Comparison of ENCODE assay signal across 10 cellular contexts in the genomic region with DNA sequence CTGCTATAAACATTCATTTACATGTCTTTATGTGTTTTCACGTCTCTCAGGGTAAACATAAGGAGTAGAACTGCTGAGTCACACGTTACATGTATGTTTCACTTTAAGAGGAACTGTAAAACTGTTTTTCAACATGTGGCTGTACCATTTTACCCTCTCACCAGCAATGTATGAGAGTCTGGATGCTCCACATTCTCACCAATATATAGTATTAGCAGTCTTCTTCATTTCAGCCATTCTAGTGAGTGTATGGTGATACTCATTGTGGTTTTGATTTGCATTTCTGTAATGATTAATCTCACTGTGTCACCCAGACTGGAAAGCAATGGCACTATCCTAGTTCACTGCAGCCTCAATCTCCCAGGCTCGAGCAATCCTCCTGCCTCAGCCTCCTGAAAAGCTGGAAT. TPM values are rescaled to one million over a fixed set of nuclear protein-coding genes. Genes with fewer than 3 reads are reported as not detected.
A peak's percentile ranks its signal among the peaks of the same experiment; 100 is the strongest.
DNase-seq lines count a peak whose midpoint lies in the region; ATAC-seq, FAIRE-seq and TF ChIP-seq lines count a peak whose summit lies in the region.
"Had no signal": no experiment of that assay in that cellular context is flagged by ENCODE, and none has a peak within 500 bp of the region (broad histone marks: within the 10 kb centered on the region; RNA-seq: fewer than 3 reads in every experiment).

No MANE protein-coding gene starts in this region.

- H3K36me3 ChIP-seq in esophagus squamous epithelium: peaks cover 0 to 76% (median 0%) of the 10 kb centered on the region in 3 donors

- ATAC-seq in GM19455 (IDR thresholded peaks at IDR 0.05; ENCODE audit: unreplicated experiment): peak; percentile 88
- ATAC-seq in HG03066 (IDR thresholded peaks at IDR 0.05; ENCODE audit: low read depth, unreplicated experiment): peak; percentile 97
- ATAC-seq in activated B cell treated with CpG ODN at 0.5 μM for 24 hours (ENCODE audit: low read depth): peak; percentile 90
- no peak for ATAC-seq in SK-N-SH treated with all-trans-retinoic acid at 6 μM for 48 hours

- H3K4me3 ChIP-seq in esophagus squamous epithelium: no peak overlapping the region
- H3K4me3 ChIP-seq: right lobe of liver had no signal

- H3K27me3 ChIP-seq in esophagus squamous epithelium: no peaks in the 10 kb centered on the region
- H3K27me3 ChIP-seq: right lobe of liver had no signal

- DNase-seq in GM12891 (ENCODE audit: insufficient read length, low spot score) (no peak), activated B cell treated with CpG ODN at 0.5 μM for 24 hours (no peak), NOMO-1 treated with DMSO at 0.1 percent for 48 hours (lab: John Stamatoyannopoulos, UW; ENCODE audit: unreplicated experiment) (no peak), esophagus squamous epithelium (lab: John Stamatoyannopoulos, UW) (no peak), DMS 273 treated with DMSO at 0.1 percent for 48 hours (lab: John Stamatoyannopoulos, UW) (no peak)
- DNase-seq: NCI-H1092, right lobe of liver had no signal

- 92 to 94% methylated on average over 3 of the region's 3 CpGs for WGBS in esophagus squamous epithelium, 2 donors

- peak overlapping the region; percentile 12 for H3K27ac Mint-ChIP-seq in activated B cell treated with CpG ODN at 0.5 μM for 24 hours

- H3K9me3 ChIP-seq in esophagus squamous epithelium: no peaks in the 10 kb centered on the region
- H3K9me3 ChIP-seq: right lobe of liver had no signal

- H3K9me3 Mint-ChIP-seq in activated B cell treated with CpG ODN at 0.5 μM for 24 hours: no peaks in the 10 kb centered on the region

- no peaks in the 10 kb centered on the region for H3K27me3 Mint-ChIP-seq in activated B cell treated with CpG ODN at 0.5 μM for 24 hours

- peaks cover 22% of the 10 kb centered on the region for H3K4me1 Mint-ChIP-seq in activated B cell treated with CpG ODN at 0.5 μM for 24 hours

- CTCF ChIA-PET in activated B cell treated with CpG ODN at 0.5 μM for 24 hours (lab: Charles Lee): no interaction called here

- no peak overlapping the region for H3K27ac ChIP-seq in esophagus squamous epithelium
- H3K27ac ChIP-seq: right lobe of liver had no signal

- no peak overlapping the region for H3K4me3 Mint-ChIP-seq in activated B cell treated with CpG ODN at 0.5 μM for 24 hours

- TF ChIP-seq POLR2A in GM12891 (IDR thresholded peaks at IDR 0.05; ENCODE audit: low read depth, low read length) (no peak), esophagus squamous epithelium (IDR thresholded peaks at IDR 0.05) (no peak)

- POLR2A ChIA-PET in activated B cell treated with CpG ODN at 0.5 μM for 24 hours (lab: Charles Lee): interaction anchor here (1.0 kb wide), 1 partner anchor 16 kb away, joined by 3 read pairs; no protein-coding TSS in a partner anchor

- peak; percentile 88 for FAIRE-seq in GM12891 (lab: Jason Lieb, UNC)

- H3K4me1 ChIP-seq in esophagus squamous epithelium: peaks cover 0 to 10% (median 0%) of the 10 kb centered on the region in 3 donors
- H3K4me1 ChIP-seq: right lobe of liver had no signal

- H3K36me3 Mint-ChIP-seq in activated B cell treated with CpG ODN at 0.5 μM for 24 hours (ENCODE audit: low read depth): peaks cover 56% of the 10 kb centered on the region

- intact Hi-C loops in activated B cell treated with CpG ODN at 0.5 μM for 24 hours (cut with micrococcal nuclease) (loop anchor here (1.0 to 5.0 kb wide), 4 partner anchors 10 to 78 kb away; partner anchors contain the start of gene PRKCI), esophagus squamous epithelium (cut with DNase I) (no loop called here)

- TF ChIP-seq CTCF in activated B cell treated with CpG ODN at 0.5 μM for 24 hours (IDR thresholded peaks at IDR 0.05): no peak
- no peak for TF ChIP-seq CTCF in esophagus squamous epithelium (IDR thresholded peaks at IDR 0.05)

TF ChIP-seq in GM12891, 5 proteins besides CTCF, POLR2A, EP300 and RAD21:
- TF ChIP-seq SPI1 (IDR thresholded peaks at IDR 0.05; ENCODE audit: low read depth, low read length): peak; percentile 67
- no peak for TF ChIP-seq PAX5 (IDR thresholded peaks at IDR 0.05; ENCODE audit: insufficient read depth, low read length, severe bottlenecking)
- no peak for TF ChIP-seq TAF1 (IDR thresholded peaks at IDR 0.05; ENCODE audit: low read depth, low read length)

TF ChIP-seq in SK-N-SH treated with all-trans-retinoic acid at 6 μM for 48 hours, 23 proteins besides CTCF, POLR2A, EP300 and RAD21:
- no peak for TF ChIP-seq CSDC2 (CRISPR knock-in tag; IDR thresholded peaks at IDR 0.05)
- TF ChIP-seq ZNF565 (CRISPR knock-in tag; conservative IDR thresholded peaks at IDR 0.05; ENCODE audit: low read depth): no peak
- no peak for TF ChIP-seq ZFP3 (CRISPR knock-in tag; IDR thresholded peaks at IDR 0.05)
- no peak for TF ChIP-seq ZNF8 (CRISPR knock-in tag; IDR thresholded peaks at IDR 0.05)
- no peak for TF ChIP-seq SNAI2 (CRISPR knock-in tag; IDR thresholded peaks at IDR 0.05)
- no peak for TF ChIP-seq ISL1 (CRISPR knock-in tag; IDR thresholded peaks at IDR 0.05)
- no peak for TF ChIP-seq RARB (CRISPR knock-in tag; IDR thresholded peaks at IDR 0.05)
- TF ChIP-seq ZNF70 (CRISPR knock-in tag; IDR thresholded peaks at IDR 0.05): no peak
- TF ChIP-seq GLIS3 (CRISPR knock-in tag; IDR thresholded peaks at IDR 0.05): no peak
- TF ChIP-seq CREB5 (CRISPR knock-in tag; IDR thresholded peaks at IDR 0.05; ENCODE audit: low read depth): no peak
- no peak for TF ChIP-seq ESRRG (CRISPR knock-in tag; IDR thresholded peaks at IDR 0.05)
- TF ChIP-seq TCF4 (CRISPR knock-in tag; IDR thresholded peaks at IDR 0.05; ENCODE audit: borderline replicate concordance): no peak
- TF ChIP-seq TOX (CRISPR knock-in tag; IDR thresholded peaks at IDR 0.05; ENCODE audit: borderline replicate concordance): no peak
- no peak for TF ChIP-seq ZFP30 (CRISPR knock-in tag; IDR thresholded peaks at IDR 0.05)
- TF ChIP-seq ARNTL (CRISPR knock-in tag; IDR thresholded peaks at IDR 0.05; ENCODE audit: borderline replicate concordance, low read depth): no peak
- TF ChIP-seq ZC3H10 (CRISPR knock-in tag; IDR thresholded peaks at IDR 0.05): no peak
- no peak for TF ChIP-seq BACH2 (CRISPR knock-in tag; IDR thresholded peaks at IDR 0.05; ENCODE audit: borderline replicate concordance)
- TF ChIP-seq PATZ1 (CRISPR knock-in tag; IDR thresholded peaks at IDR 0.05; ENCODE audit: borderline replicate concordance): no peak
- no peak for TF ChIP-seq OSR1 (CRISPR knock-in tag; IDR thresholded peaks at IDR 0.05)
- no peak for TF ChIP-seq CSRNP3 (CRISPR knock-in tag; IDR thresholded peaks at IDR 0.05)

RNA-seq across cellular contexts. Expression of gene PHC3, which starts 37.1 kb away (rescaled TPM):
- polyA plus RNA-seq in GM12891 (2012; ENCODE audit: low read depth, missing spikeins): 24.6 TPM
- 105 TPM in 2 replicates for total RNA-seq in activated B cell treated with CpG ODN at 0.5 μM for 24 hours
- 10 to 100 TPM; 22.1 to 47.7 (median 25.4) TPM for total RNA-seq in esophagus squamous epithelium
